ENCODE assay signal across 8 cellular contexts in genomic region chr2:75640621-75641121, GRCh38. TPM values are rescaled to one million over a fixed set of nuclear protein-coding genes. Genes with fewer than 3 reads are reported as not detected.
A peak's percentile ranks its signal among the peaks of the same experiment; 100 is the strongest.
DNase-seq lines count a peak whose midpoint lies in the region; ATAC-seq and TF ChIP-seq lines count a peak whose summit lies in the region.

No MANE protein-coding gene starts in this region.

- H3K4me2 ChIP-seq in fibroblast of lung (ENCODE audit: extremely low read depth, insufficient read depth, low read length) (peak overlapping the region; percentile 87), neural progenitor cell (no peak overlapping the region)

- H3F3A ChIP-seq in neural progenitor cell (ENCODE audit: low read depth), result no peaks in the 10 kb centered on the region

- 1% methylated on average over 3 of the region's 3 CpGs for WGBS in suprapubic skin

- no peaks in the 10 kb centered on the region for H3K79me2 ChIP-seq in fibroblast of lung (ENCODE audit: control insufficient read depth, insufficient read depth, low read length)
- H3K79me2 ChIP-seq in neural progenitor cell (ENCODE audit: low read depth), result no peaks in the 10 kb centered on the region

- no peaks in the 10 kb centered on the region for H3K27me3 Mint-ChIP-seq in neural progenitor cell (ENCODE audit: insufficient read depth, low read depth)

- TF ChIP-seq CTCF in fibroblast of lung (conservative IDR thresholded peaks at IDR 0.05 in 1 of 2, IDR thresholded peaks at IDR 0.05 in 1 of 2; ENCODE audit: low read depth in 1 of 2, low read length in 2 of 2), result peak; percentile 100
- TF ChIP-seq CTCF in neural progenitor cell (IDR thresholded peaks at IDR 0.05), result peak; percentile 92
- peak; percentile 93 to 97 for TF ChIP-seq CTCF in suprapubic skin (IDR thresholded peaks at IDR 0.05)

- DNase-seq in COLO829 (ENCODE audit: low spot score) (peak; percentile 63), GM19240 (ENCODE audit: insufficient read length, low spot score) (peak; percentile 15), NT2/D1 (ENCODE audit: low read depth, low spot score) (peak; percentile 22), activated T-cell treated with anti-CD3 and anti-CD28 coated beads for 4 hours (peak; percentile 42), fibroblast of lung (ENCODE audit: low read depth in 2 of 2) (peak; percentile 61 to 75), neural progenitor cell (ENCODE audit: low spot score) (peak; percentile 69), suprapubic skin (ENCODE audit: low spot score in 2 of 2) (peak in 1 of 2 donors; percentile 69)

- H3K9ac ChIP-seq in NT2/D1 (ENCODE audit: insufficient read length, low read depth) (no peak overlapping the region), fibroblast of lung (ENCODE audit: insufficient read depth, low read length) (no peak overlapping the region), neural progenitor cell (no peak overlapping the region)

- TF ChIP-seq POLR2A in suprapubic skin (IDR thresholded peaks at IDR 0.05), result no peak

- no peak overlapping the region for H3K4me3 Mint-ChIP-seq in neural progenitor cell

- H3K9me3 Mint-ChIP-seq in neural progenitor cell, result peaks cover 5% of the 10 kb centered on the region

- H3K4me1 Mint-ChIP-seq in neural progenitor cell, result peaks cover 4% of the 10 kb centered on the region

- H3K4me1 ChIP-seq in NT2/D1 (ENCODE audit: insufficient read depth, insufficient read length), result no peaks in the 10 kb centered on the region
- H3K4me1 ChIP-seq in fibroblast of lung (ENCODE audit: control insufficient read depth, extremely low read depth, insufficient read depth, low read length), result peaks cover 4% of the 10 kb centered on the region
- no peaks in the 10 kb centered on the region for H3K4me1 ChIP-seq in neural progenitor cell
- peaks cover 9% of the 10 kb centered on the region for H3K4me1 ChIP-seq in suprapubic skin

- no peaks in the 10 kb centered on the region for H3K9me3 ChIP-seq in NT2/D1 (ENCODE audit: insufficient read depth, low read length)
- no peaks in the 10 kb centered on the region for H3K9me3 ChIP-seq in fibroblast of lung (ENCODE audit: control insufficient read depth, insufficient read depth, low read depth, low read length)
- H3K9me3 ChIP-seq in neural progenitor cell (ENCODE audit: low read depth), result no peaks in the 10 kb centered on the region
- H3K9me3 ChIP-seq in suprapubic skin, result no peaks in the 10 kb centered on the region

- H3K27ac ChIP-seq in fibroblast of lung (ENCODE audit: insufficient read depth, low read length) (no peak overlapping the region), neural progenitor cell (no peak overlapping the region), suprapubic skin (no peak overlapping the region)

- H3K36me3 ChIP-seq in NT2/D1 (ENCODE audit: insufficient read depth, insufficient read length, low read length) (no peaks in the 10 kb centered on the region), fibroblast of lung (ENCODE audit: control insufficient read depth, insufficient read depth, low read length) (no peaks in the 10 kb centered on the region), neural progenitor cell (no peaks in the 10 kb centered on the region), suprapubic skin (no peaks in the 10 kb centered on the region)

- peak; percentile 97 for ATAC-seq in HG03280 (IDR thresholded peaks at IDR 0.05; ENCODE audit: unreplicated experiment)

- no peak overlapping the region for H3K27ac Mint-ChIP-seq in neural progenitor cell

- H3K27me3 ChIP-seq in NT2/D1 (ENCODE audit: insufficient read depth, insufficient read length), result no peaks in the 10 kb centered on the region
- H3K27me3 ChIP-seq in fibroblast of lung (ENCODE audit: control insufficient read depth, insufficient read depth, low read length), result peaks cover 12% of the 10 kb centered on the region
- no peaks in the 10 kb centered on the region for H3K27me3 ChIP-seq in neural progenitor cell
- H3K27me3 ChIP-seq in suprapubic skin, result no peaks in the 10 kb centered on the region

- H4K20me1 ChIP-seq in fibroblast of lung (ENCODE audit: control insufficient read depth, extremely low read depth, insufficient read depth, low read length) (no peaks in the 10 kb centered on the region), neural progenitor cell (ENCODE audit: low read depth) (no peaks in the 10 kb centered on the region)

- H3K36me3 Mint-ChIP-seq in neural progenitor cell, result no peaks in the 10 kb centered on the region

- no peak for TF ChIP-seq EP300 in suprapubic skin (IDR thresholded peaks at IDR 0.05)

- H3K4me3 ChIP-seq in NT2/D1 (ENCODE audit: insufficient read length, low read depth), result no peak overlapping the region
- peak overlapping the region in 1 of 4 experiments; percentile 16 for H3K4me3 ChIP-seq in fibroblast of lung (replicated peaks in 1 of 4; ENCODE audit: control extremely low read depth in 1 of 4, insufficient read depth in 1 of 4, low read depth in 3 of 4, low read length in 4 of 4)
- H3K4me3 ChIP-seq in neural progenitor cell, result no peak overlapping the region
- H3K4me3 ChIP-seq in suprapubic skin, result no peak overlapping the region

- H2AFZ ChIP-seq in fibroblast of lung (ENCODE audit: low read length), result peak overlapping the region; percentile 71
- H2AFZ ChIP-seq in neural progenitor cell (replicated peaks), result peak overlapping the region; percentile 85

RNA-seq across cellular contexts. Expression of gene MRPL19, which starts 5.9 kb away (rescaled TPM):
- 29.3 and 36.2 TPM in 2 replicates for total RNA-seq in fibroblast of lung
- polyA plus RNA-seq in fibroblast of lung, result 39.3 and 48.0 TPM in 2 replicates
- 28.7 and 34.2 TPM in 2 replicates for polyA plus RNA-seq in fibroblast of lung (2012)
- 1.8 and 6.0 TPM in 2 replicates for polyA minus RNA-seq in fibroblast of lung (ENCODE audit: low replicate concordance)
- 51.7 and 80.4 TPM in 2 replicates for total RNA-seq in neural progenitor cell (ENCODE audit: low replicate concordance)
- total RNA-seq in suprapubic skin, result 10 to 100 TPM; 24.6 to 44.5 (median 27.5) TPM
